In the genomic region with DNA sequence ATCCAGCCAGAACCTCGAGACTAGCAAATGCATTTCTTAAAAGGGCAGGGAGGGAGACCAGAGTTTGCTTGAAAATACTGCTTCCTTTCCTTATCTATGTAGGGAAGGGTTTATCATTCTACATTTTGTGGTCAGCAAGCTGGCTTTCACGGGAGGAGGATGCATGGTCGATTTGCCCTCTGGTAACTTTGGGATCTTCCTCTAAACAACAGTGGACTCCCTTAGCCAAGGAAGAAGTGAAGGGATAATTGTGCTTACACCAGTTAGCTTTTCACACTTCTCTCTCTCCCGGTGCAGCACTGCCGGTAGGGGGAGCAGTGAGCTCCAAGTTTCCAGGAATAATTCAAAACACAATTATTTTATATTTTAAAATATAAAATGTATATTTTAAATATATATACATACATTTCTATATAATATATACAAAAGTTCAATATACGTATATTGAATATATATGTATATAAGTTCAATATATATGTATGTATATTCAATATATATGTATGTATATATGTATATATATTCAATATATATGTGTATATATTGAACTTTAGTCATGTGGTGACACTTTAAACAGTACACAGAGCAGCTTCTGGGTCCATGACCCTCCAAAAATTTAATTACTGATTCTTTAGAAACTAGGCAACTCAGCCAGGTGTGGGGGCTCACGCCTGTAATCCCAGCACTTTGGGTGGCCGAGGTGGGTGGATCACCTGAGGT, we compare ENCODE assay signal across 8 cellular contexts. TPM values are rescaled to one million over a fixed set of nuclear protein-coding genes. Genes with fewer than 3 reads are reported as not detected.
DNase-seq lines count a peak whose midpoint lies in the region; ATAC-seq and TF ChIP-seq lines count a peak whose summit lies in the region.

No MANE protein-coding gene starts in this region.

- H3K4me2 ChIP-seq in neural progenitor cell, result peak overlapping the region; percentile 62

- peak; percentile 80 for TF ChIP-seq CTCF in neural progenitor cell (IDR thresholded peaks at IDR 0.05)
- TF ChIP-seq CTCF in tibial artery (IDR thresholded peaks at IDR 0.05), result peak; percentile 50 to 83

- H3K4me1 Mint-ChIP-seq in activated naive CD8-positive, alpha-beta T cell (ENCODE audit: low read depth), result peaks cover 40% of the 10 kb centered on the region
- H3K4me1 Mint-ChIP-seq in neural progenitor cell, result peaks cover 53% of the 10 kb centered on the region

- DNase-seq in SIG-M5 treated with dmso at 0.1 percent for 504 hours (lab: John Stamatoyannopoulos, UW; ENCODE audit: unreplicated experiment) (peak; percentile 48), SIG-M5 (lab: John Stamatoyannopoulos, UW) (no peak), RKO (ENCODE audit: low spot score) (peak; percentile 27), germinal center (ENCODE audit: low spot score) (peak; percentile 56), neural progenitor cell (ENCODE audit: low spot score) (peak; percentile 63), tibial artery (peak; percentile 76 to 78)

- H3K4me3 Mint-ChIP-seq in activated naive CD8-positive, alpha-beta T cell, result peak overlapping the region; percentile 84
- peak overlapping the region; percentile 65 for H3K4me3 Mint-ChIP-seq in neural progenitor cell

- H3K79me2 ChIP-seq in neural progenitor cell (ENCODE audit: low read depth), result no peaks in the 10 kb centered on the region

- no peaks in the 10 kb centered on the region for H3K36me3 ChIP-seq in neural progenitor cell
- H3K36me3 ChIP-seq in tibial artery, result peaks cover 7 to 32% (median 23%) of the 10 kb centered on the region in 3 donors

- peaks cover 6% of the 10 kb centered on the region for H3K36me3 Mint-ChIP-seq in activated naive CD8-positive, alpha-beta T cell
- H3K36me3 Mint-ChIP-seq in neural progenitor cell, result peaks cover 15% of the 10 kb centered on the region

- intact Hi-C loops in tibial artery (cut with DNase I; ENCODE audit: low total_unique reads), result loop anchor here (5.0 kb wide), 1 partner anchor 45 kb away; no protein-coding TSS in a partner anchor

- H3K9ac ChIP-seq in neural progenitor cell, result no peak overlapping the region

- H2AFZ ChIP-seq in neural progenitor cell (replicated peaks), result no peak overlapping the region

- ATAC-seq in GM21786 (IDR thresholded peaks at IDR 0.05; ENCODE audit: unreplicated experiment), result no peak

- peaks cover 43% of the 10 kb centered on the region for H3F3A ChIP-seq in neural progenitor cell (ENCODE audit: low read depth)

- peak overlapping the region; percentile 75 for H3K27ac Mint-ChIP-seq in activated naive CD8-positive, alpha-beta T cell
- H3K27ac Mint-ChIP-seq in neural progenitor cell, result peak overlapping the region; percentile 46

- H3K9me3 ChIP-seq in neural progenitor cell (ENCODE audit: low read depth), result no peaks in the 10 kb centered on the region
- H3K9me3 ChIP-seq in tibial artery, result no peaks in the 10 kb centered on the region

- H3K27me3 ChIP-seq in neural progenitor cell (no peaks in the 10 kb centered on the region), tibial artery (no peaks in the 10 kb centered on the region)

- H3K4me1 ChIP-seq in neural progenitor cell (peaks cover 28% of the 10 kb centered on the region), tibial artery (peaks cover 0 to 37% (median 15%) of the 10 kb centered on the region in 4 donors)

- H3K27me3 Mint-ChIP-seq in activated naive CD8-positive, alpha-beta T cell, result no peaks in the 10 kb centered on the region
- H3K27me3 Mint-ChIP-seq in neural progenitor cell (ENCODE audit: insufficient read depth, low read depth), result peaks cover 2% of the 10 kb centered on the region

- H3K4me3 ChIP-seq in neural progenitor cell (no peak overlapping the region), tibial artery (peak overlapping the region; percentile 60 to 66)

- H3K27ac ChIP-seq in neural progenitor cell (no peak overlapping the region), tibial artery (peak overlapping the region; percentile 87 to 89)

- H3K9me3 Mint-ChIP-seq in activated naive CD8-positive, alpha-beta T cell (ENCODE audit: low read depth), result no peaks in the 10 kb centered on the region
- H3K9me3 Mint-ChIP-seq in neural progenitor cell, result no peaks in the 10 kb centered on the region

- no peaks in the 10 kb centered on the region for H4K20me1 ChIP-seq in neural progenitor cell (ENCODE audit: low read depth)

RNA-seq across cellular contexts. Expression of a gene that starts 4.5 kb away (rescaled TPM):
- 2.4 and 5.0 TPM in 2 replicates for total RNA-seq in neural progenitor cell (ENCODE audit: low replicate concordance)

RNA-seq across cellular contexts. Expression of a gene that starts 14.5 kb away (rescaled TPM):
- 71.0 and 132 TPM in 2 replicates for total RNA-seq in neural progenitor cell (ENCODE audit: low replicate concordance)

RNA-seq across cellular contexts. Expression of a gene that starts 18.7 kb away (rescaled TPM):
- total RNA-seq in neural progenitor cell (ENCODE audit: low replicate concordance), result 18.5 TPM in 2 replicates

RNA-seq across cellular contexts. Expression of a gene that starts 59.6 kb away (rescaled TPM):
- 17.4 and 17.6 TPM in 2 replicates for total RNA-seq in neural progenitor cell (ENCODE audit: low replicate concordance)
